ENCODE assay signal across 1 cellular context in the genomic region with DNA sequence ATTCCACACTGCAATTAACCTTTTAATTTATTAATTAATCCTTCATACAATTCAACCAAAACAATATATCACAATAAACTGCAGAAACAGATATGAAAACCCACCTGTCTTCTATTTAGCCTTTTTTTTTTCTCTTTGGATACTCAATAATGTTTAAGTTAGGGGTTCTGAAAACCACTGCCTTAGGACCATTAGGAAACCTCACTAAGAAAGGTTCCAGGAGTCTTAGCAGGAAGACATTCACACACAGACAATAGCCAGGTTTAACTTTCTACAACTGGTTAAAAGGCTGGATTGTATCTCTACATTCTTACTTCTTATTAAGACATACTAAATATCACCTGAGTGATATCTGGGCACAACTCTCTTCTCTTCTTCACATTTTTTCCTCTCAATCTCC.
TF ChIP-seq lines count a peak whose summit lies in the region.

No MANE protein-coding gene starts in this region.

TF ChIP-seq in A549, 52 proteins besides CTCF, POLR2A, EP300 and RAD21:
- TF ChIP-seq, protein P1, sequence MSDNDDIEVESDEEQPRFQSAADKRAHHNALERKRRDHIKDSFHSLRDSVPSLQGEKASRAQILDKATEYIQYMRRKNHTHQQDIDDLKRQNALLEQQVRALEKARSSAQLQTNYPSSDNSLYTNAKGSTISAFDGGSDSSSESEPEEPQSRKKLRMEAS (IDR thresholded peaks at IDR 0.05): no peak
- TF ChIP-seq POLR2AphosphoS2 (conservative IDR thresholded peaks at IDR 0.05; ENCODE audit: low read length): no peak
- TF ChIP-seq, protein P2, sequence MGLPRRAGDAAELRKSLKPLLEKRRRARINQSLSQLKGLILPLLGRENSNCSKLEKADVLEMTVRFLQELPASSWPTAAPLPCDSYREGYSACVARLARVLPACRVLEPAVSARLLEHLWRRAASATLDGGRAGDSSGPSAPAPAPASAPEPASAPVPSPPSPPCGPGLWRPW (IDR thresholded peaks at IDR 0.05): no peak
- no peak for TF ChIP-seq CBX2 (IDR thresholded peaks at IDR 0.05; ENCODE audit: borderline replicate concordance, low read depth)
- TF ChIP-seq EHF (CRISPR knock-in tag; IDR thresholded peaks at IDR 0.05): no peak
- TF ChIP-seq MAFK (IDR thresholded peaks at IDR 0.05; ENCODE audit: partially characterized antibody): no peak
- no peak for TF ChIP-seq RFX5 (IDR thresholded peaks at IDR 0.05)
- TF ChIP-seq KDM5A (IDR thresholded peaks at IDR 0.05): no peak
- no peak for TF ChIP-seq FOSB (CRISPR knock-in tag; IDR thresholded peaks at IDR 0.05)
- TF ChIP-seq HDAC2 (IDR thresholded peaks at IDR 0.05): no peak
- TF ChIP-seq NPAS2 (CRISPR knock-in tag; IDR thresholded peaks at IDR 0.05; ENCODE audit: borderline replicate concordance): no peak
- TF ChIP-seq FOSL2 (IDR thresholded peaks at IDR 0.05): no peak
- TF ChIP-seq FOSL2 (CRISPR knock-in tag; IDR thresholded peaks at IDR 0.05): no peak
- no peak for TF ChIP-seq CEBPB (IDR thresholded peaks at IDR 0.05)
- TF ChIP-seq EHMT2 (IDR thresholded peaks at IDR 0.05; ENCODE audit: low read depth): no peak
- no peak for TF ChIP-seq HOXA7 (CRISPR knock-in tag; IDR thresholded peaks at IDR 0.05)
- TF ChIP-seq RNF2 (IDR thresholded peaks at IDR 0.05; ENCODE audit: borderline replicate concordance, low read depth): no peak
- no peak for TF ChIP-seq CHD2 (IDR thresholded peaks at IDR 0.05; ENCODE audit: low read length, partially characterized antibody)
- no peak for TF ChIP-seq RARB (CRISPR knock-in tag; IDR thresholded peaks at IDR 0.05)
- no peak for TF ChIP-seq KDM1A (IDR thresholded peaks at IDR 0.05; ENCODE audit: low read depth)
